Comparison of ENCODE assay signal across 1 cellular context in genomic region chr15:40543631-40544294, GRCh38.
TF ChIP-seq lines count a peak whose summit lies in the region.

No MANE protein-coding gene starts in this region.

TF ChIP-seq in GM12878, 131 proteins besides CTCF, POLR2A, EP300 and RAD21 (continued from another document and continues in another):
- TF ChIP-seq E2F8 (IDR thresholded peaks at IDR 0.05; ENCODE audit: low read depth, partially characterized antibody) (peak; percentile 22), MLLT1 (IDR thresholded peaks at IDR 0.05) (peak; percentile 79; the same call in 1 of the 2 replicates), RAD51 (IDR thresholded peaks at IDR 0.05) (peak; percentile 88), SP1 (IDR thresholded peaks at IDR 0.05; ENCODE audit: low read depth, low read length) (peak; percentile 63), MTA2 (IDR thresholded peaks at IDR 0.05; ENCODE audit: low read depth) (peak; percentile 91), TCF3 (IDR thresholded peaks at IDR 0.05; ENCODE audit: borderline replicate concordance, insufficient read depth, low read depth, low read length) (peak; percentile 90), CREM (IDR thresholded peaks at IDR 0.05; ENCODE audit: low read depth) (peak; percentile 83; the same call in 1 of the 2 replicates), ATF3 (IDR thresholded peaks at IDR 0.05; ENCODE audit: borderline replicate concordance, extremely low read depth, low read depth, low read length) (peak; percentile 13; the same call in 1 of the 2 replicates), REST (IDR thresholded peaks at IDR 0.05; ENCODE audit: low read depth, low read length) (no peak), HCFC1 (IDR thresholded peaks at IDR 0.05; ENCODE audit: low read length) (no peak), USF2 (IDR thresholded peaks at IDR 0.05; ENCODE audit: borderline replicate concordance, low read depth, low read length) (peak; percentile 64), SPI1 (IDR thresholded peaks at IDR 0.05; ENCODE audit: borderline replicate concordance, insufficient read depth, low read depth, low read length) (peak; percentile 94), YBX1 (IDR thresholded peaks at IDR 0.05) (no peak), SKIL (IDR thresholded peaks at IDR 0.05; ENCODE audit: low read depth, poor library complexity, severe bottlenecking) (peak; percentile 74), MEF2A (IDR thresholded peaks at IDR 0.05; ENCODE audit: insufficient read depth, low read depth, low read length) (peak; percentile 87), ZBED1 (IDR thresholded peaks at IDR 0.05; ENCODE audit: borderline replicate concordance) (0 out of 2 replicates have a peak, but pooled peaks have one; percentile 39), ZBTB4 (CRISPR knock-in tag; IDR thresholded peaks at IDR 0.05) (no peak), NR2F1 (conservative IDR thresholded peaks at IDR 0.05) (peak; percentile 91), ZNF687 (IDR thresholded peaks at IDR 0.05) (no peak; the same call in 1 of the 2 replicates), ZBTB11 (CRISPR knock-in tag; IDR thresholded peaks at IDR 0.05) (no peak), RUNX3 (IDR thresholded peaks at IDR 0.05; ENCODE audit: low read length) (peak; percentile 99), YY1 (IDR thresholded peaks at IDR 0.05; ENCODE audit: low read depth, low read length) (0 out of 2 replicates have a peak, but pooled peaks have one; percentile 32), CREB1 (IDR thresholded peaks at IDR 0.05; ENCODE audit: low read depth) (no peak), PAX5 (IDR thresholded peaks at IDR 0.05; ENCODE audit: borderline replicate concordance, low read depth, low read length) (peak; percentile 87), IKZF2 (IDR thresholded peaks at IDR 0.05) (peak; percentile 100), CHD4 (IDR thresholded peaks at IDR 0.05) (no peak), NR2C1 (IDR thresholded peaks at IDR 0.05) (no peak), MTA3 (IDR thresholded peaks at IDR 0.05; ENCODE audit: borderline replicate concordance, low read length) (peak; percentile 96), BCL3 (IDR thresholded peaks at IDR 0.05; ENCODE audit: borderline replicate concordance, insufficient read depth, low read depth, low read length, poor library complexity, severe bottlenecking) (peak; percentile 72), ASH2L (IDR thresholded peaks at IDR 0.05; ENCODE audit: borderline replicate concordance, low read depth) (no peak)
